Comparison of ENCODE assay signal across 8 cellular contexts in genomic region chr19:1618157-1619093, GRCh38. TPM values are rescaled to one million over a fixed set of nuclear protein-coding genes. Genes with fewer than 3 reads are reported as not detected.
DNase-seq lines count a peak whose midpoint lies in the region; ATAC-seq and TF ChIP-seq lines count a peak whose summit lies in the region.

No MANE protein-coding gene starts in this region.

- TF ChIP-seq CTCF in Calu3 (IDR thresholded peaks at IDR 0.05; ENCODE audit: unreplicated experiment), result peak; percentile 32
- TF ChIP-seq CTCF in HFFc6 (IDR thresholded peaks at IDR 0.05), result peak; percentile 60

- H3K9me3 Mint-ChIP-seq in Calu3 (ENCODE audit: low read depth, unreplicated experiment) (no peaks in the 10 kb centered on the region), HFFc6 (no peaks in the 10 kb centered on the region)
- H3K9me3 Mint-ChIP-seq in activated CD4-positive, alpha-beta memory T cell treated with anti-CD3 and anti-CD28 coated beads for 36 hours, result no peaks in the 10 kb centered on the region
- no peaks in the 10 kb centered on the region for H3K9me3 Mint-ChIP-seq in stimulated activated naive CD8-positive, alpha-beta T cell treated with anti-CD3 and anti-CD28 coated beads, Interleukin-15, amount 100 ng/mL, for 72 hours

- H3K27me3 Mint-ChIP-seq in Calu3 (ENCODE audit: unreplicated experiment), result no peaks in the 10 kb centered on the region
- no peaks in the 10 kb centered on the region for H3K27me3 Mint-ChIP-seq in HFFc6 (ENCODE audit: insufficient read depth)
- no peaks in the 10 kb centered on the region for H3K27me3 Mint-ChIP-seq in activated CD4-positive, alpha-beta memory T cell treated with anti-CD3 and anti-CD28 coated beads for 36 hours
- H3K27me3 Mint-ChIP-seq in stimulated activated naive CD8-positive, alpha-beta T cell treated with anti-CD3 and anti-CD28 coated beads, Interleukin-15, amount 100 ng/mL, for 72 hours, result no peaks in the 10 kb centered on the region

- H3K4me3 Mint-ChIP-seq in Calu3 (ENCODE audit: low read depth, unreplicated experiment) (peak overlapping the region; percentile 31), HFFc6 (no peak overlapping the region)
- H3K4me3 Mint-ChIP-seq in activated CD4-positive, alpha-beta memory T cell treated with anti-CD3 and anti-CD28 coated beads for 36 hours, result no peak overlapping the region
- H3K4me3 Mint-ChIP-seq in stimulated activated naive CD8-positive, alpha-beta T cell treated with anti-CD3 and anti-CD28 coated beads, Interleukin-15, amount 100 ng/mL, for 72 hours, result peak overlapping the region in 1 of 2 donors; percentile 14

- no TSS peak for BruUV-seq in Calu3 (replicated peaks; lab: Mats Ljungman, UMichigan)

- CTCF ChIA-PET in Calu3 (lab: Charles Lee), result no interaction called here
- CTCF ChIA-PET in activated CD4-positive, alpha-beta memory T cell treated with anti-CD3 and anti-CD28 coated beads for 36 hours (lab: Charles Lee), result no interaction called here

- H3K36me3 Mint-ChIP-seq in Calu3 (ENCODE audit: insufficient read depth, unreplicated experiment) (peaks cover 40% of the 10 kb centered on the region), HFFc6 (ENCODE audit: low read depth) (peaks cover 5% of the 10 kb centered on the region; the same call in 1 of the 2 replicates)
- H3K36me3 Mint-ChIP-seq in activated CD4-positive, alpha-beta memory T cell treated with anti-CD3 and anti-CD28 coated beads for 36 hours, result peaks cover 21% of the 10 kb centered on the region

- intact Hi-C loops in Calu3 (cut with micrococcal nuclease; ENCODE audit: unreplicated experiment), result no loop called here
- intact Hi-C loops in activated CD4-positive, alpha-beta memory T cell treated with anti-CD3 and anti-CD28 coated beads for 36 hours (cut with micrococcal nuclease), result no loop called here
- intact Hi-C loops in left cardiac atrium (cut with DNase I), result no loop called here

- DNase-seq in Calu3 (peak; percentile 58), HFFc6 (peak; percentile 14), left cardiac atrium (no peak), NCI-H1417 (lab: John Stamatoyannopoulos, UW) (no peak)
- DNase-seq in activated CD4-positive, alpha-beta memory T cell treated with anti-CD3 and anti-CD28 coated beads for 36 hours, result peak; percentile 42
- peak; percentile 24 to 42 for DNase-seq in stimulated activated naive CD8-positive, alpha-beta T cell treated with anti-CD3 and anti-CD28 coated beads, Interleukin-15, amount 100 ng/mL, for 72 hours

- ATAC-seq in left cardiac atrium (peak; percentile 31 to 36), GM21367 (IDR thresholded peaks at IDR 0.05; ENCODE audit: unreplicated experiment) (no peak), HG03175 (IDR thresholded peaks at IDR 0.05; ENCODE audit: unreplicated experiment) (no peak)
- peak; percentile 70 for ATAC-seq in stimulated activated naive CD8-positive, alpha-beta T cell treated with anti-CD3 and anti-CD28 coated beads, Interleukin-15, amount 100 ng/mL, for 72 hours

- H3K27ac Mint-ChIP-seq in Calu3 (ENCODE audit: unreplicated experiment) (peak overlapping the region; percentile 47), HFFc6 (no peak overlapping the region)
- H3K27ac Mint-ChIP-seq in activated CD4-positive, alpha-beta memory T cell treated with anti-CD3 and anti-CD28 coated beads for 36 hours, result peak overlapping the region; percentile 19
- peak overlapping the region in 1 of 2 donors; percentile 64 for H3K27ac Mint-ChIP-seq in stimulated activated naive CD8-positive, alpha-beta T cell treated with anti-CD3 and anti-CD28 coated beads, Interleukin-15, amount 100 ng/mL, for 72 hours

- peaks cover 6% of the 10 kb centered on the region for H3K4me1 Mint-ChIP-seq in Calu3 (ENCODE audit: low read depth, unreplicated experiment)
- peaks cover 9% of the 10 kb centered on the region; the same call in 1 of the 2 replicates for H3K4me1 Mint-ChIP-seq in HFFc6 (ENCODE audit: low read depth)
- H3K4me1 Mint-ChIP-seq in activated CD4-positive, alpha-beta memory T cell treated with anti-CD3 and anti-CD28 coated beads for 36 hours (ENCODE audit: low read depth), result peaks cover 17% of the 10 kb centered on the region
- H3K4me1 Mint-ChIP-seq in stimulated activated naive CD8-positive, alpha-beta T cell treated with anti-CD3 and anti-CD28 coated beads, Interleukin-15, amount 100 ng/mL, for 72 hours, result peaks cover 41% of the 10 kb centered on the region

- POLR2A ChIA-PET in activated CD4-positive, alpha-beta memory T cell treated with anti-CD3 and anti-CD28 coated beads for 36 hours (lab: Charles Lee), result no interaction called here

RNA-seq across cellular contexts. Expression of gene UQCR11, which starts 13.2 kb away (rescaled TPM):
- 148 and 149 TPM in 2 replicates for total RNA-seq in Calu3 (2022)
- total RNA-seq in HFFc6 (2021; fragmentation: NEBNext Ultra II Directional; extraction: Animal tissue kit (Norgen Biotek cat#: 25700)), result 100 to 1,000 TPM; 178 to 319 (median 252) TPM
- total RNA-seq in activated CD4-positive, alpha-beta memory T cell treated with anti-CD3 and anti-CD28 coated beads for 36 hours, result 100 to 1,000 TPM; 266 to 277 TPM
- 100 to 1,000 TPM; 674 to 933 TPM for total RNA-seq in left cardiac atrium

RNA-seq across cellular contexts. Expression of gene MBD3, which starts 25.8 kb away (rescaled TPM):
- total RNA-seq in Calu3 (2022) (52.2 and 65.6 TPM in 2 replicates), left cardiac atrium (10 to 100 TPM; 58.0 to 60.8 TPM)
- total RNA-seq in HFFc6 (2021; fragmentation: NEBNext Ultra II Directional; extraction: Animal tissue kit (Norgen Biotek cat#: 25700)), result 100 to 1,000 TPM in 1 of 6 experiments, 10 to 100 TPM in 5; 75.6 to 104 (median 85.7) TPM
- 10 to 100 TPM; 67.7 to 71.4 TPM for total RNA-seq in activated CD4-positive, alpha-beta memory T cell treated with anti-CD3 and anti-CD28 coated beads for 36 hours

RNA-seq across cellular contexts. Expression of gene TCF3, which starts 34.0 kb away (rescaled TPM):
- total RNA-seq in Calu3 (2022), result 102 and 110 TPM in 2 replicates
- total RNA-seq in HFFc6 (2021; fragmentation: NEBNext Ultra II Directional; extraction: Animal tissue kit (Norgen Biotek cat#: 25700)), result 100 to 1,000 TPM in 1 of 6 experiments, 10 to 100 TPM in 5; 74.9 to 102 (median 82.0) TPM
- 10 to 100 TPM; 88.9 to 95.5 TPM for total RNA-seq in activated CD4-positive, alpha-beta memory T cell treated with anti-CD3 and anti-CD28 coated beads for 36 hours
- total RNA-seq in left cardiac atrium, result 10 to 100 TPM; 24.1 to 25.8 TPM

RNA-seq across cellular contexts. Expression of gene MEX3D, which starts 50.3 kb away (rescaled TPM):
- total RNA-seq in Calu3 (2022) (41.4 and 42.0 TPM in 2 replicates), left cardiac atrium (10 to 100 TPM; 10.9 to 12.0 TPM)
- 10 to 100 TPM; 28.6 to 36.7 (median 31.4) TPM for total RNA-seq in HFFc6 (2021; fragmentation: NEBNext Ultra II Directional; extraction: Animal tissue kit (Norgen Biotek cat#: 25700))
- total RNA-seq in activated CD4-positive, alpha-beta memory T cell treated with anti-CD3 and anti-CD28 coated beads for 36 hours, result 1 to 10 TPM; 6.0 to 6.1 TPM

Comparison
In these comparisons a context has a peak if more than half of its experiments do, and no peak if none do; other contexts are left out.
1. DNase-seq: peak in Calu3 (single experiment), HFFc6 (single experiment), activated CD4-positive, alpha-beta memory T cell treated with anti-CD3 and anti-CD28 coated beads for 36 hours (single experiment) and stimulated activated naive CD8-positive, alpha-beta T cell treated with anti-CD3 and anti-CD28 coated beads, Interleukin-15, amount 100 ng/mL, for 72 hours (2 of 2); none in left cardiac atrium (single experiment) and NCI-H1417 (0 of 3).
2. ATAC-seq: peak in left cardiac atrium (2 of 2) and stimulated activated naive CD8-positive, alpha-beta T cell treated with anti-CD3 and anti-CD28 coated beads, Interleukin-15, amount 100 ng/mL, for 72 hours (single experiment); none in GM21367 (single experiment) and HG03175 (single experiment).